Comparison of ENCODE assay signal across 14 cellular contexts in the genomic region with DNA sequence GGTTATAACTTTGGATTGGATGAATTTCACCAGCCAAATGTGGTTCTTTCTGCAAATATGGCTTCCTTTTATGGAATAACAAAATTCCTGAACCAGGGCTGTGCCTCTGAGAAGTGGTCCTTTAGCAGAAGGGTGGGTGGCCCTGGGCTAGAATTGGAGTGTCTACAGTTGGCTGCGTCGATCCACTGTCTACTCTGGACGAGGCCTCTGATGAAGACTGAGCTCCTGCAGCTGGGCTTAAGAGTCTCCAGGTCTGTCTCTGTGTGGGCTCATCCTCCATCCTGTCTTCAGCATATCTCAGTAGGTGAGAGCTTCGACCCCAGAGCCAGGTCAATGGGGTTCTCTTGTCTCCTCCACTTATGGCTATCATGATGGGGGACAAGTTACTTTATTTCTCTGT.
DNase-seq lines count a peak whose midpoint lies in the region; ATAC-seq and TF ChIP-seq lines count a peak whose summit lies in the region.
"Had no signal": no experiment of that assay in that cellular context is flagged by ENCODE, and none has a peak within 500 bp of the region (broad histone marks: within the 10 kb centered on the region; RNA-seq: fewer than 3 reads in every experiment).

No MANE protein-coding gene starts in this region.

- no peaks in the 10 kb centered on the region for H3K9me3 ChIP-seq in heart left ventricle
- no peaks in the 10 kb centered on the region for H3K9me3 ChIP-seq in sigmoid colon
- H3K9me3 ChIP-seq: HAP-1 had no signal

- H3K27me3 ChIP-seq in heart left ventricle (no peaks in the 10 kb centered on the region), sigmoid colon (no peaks in the 10 kb centered on the region)
- H3K27me3 ChIP-seq: BLaER1 treated with 17β-estradiol and CSF1 and Interleukin-3, amounts not matched to agents 10 nM and 100 nM had no signal

- no peak for TF ChIP-seq EP300 in sigmoid colon (IDR thresholded peaks at IDR 0.05)

- no peak for ATAC-seq in heart left ventricle
- ATAC-seq: CD8-positive, alpha-beta T cell; GM12878; HepG2 had no signal

- TF ChIP-seq CTCF in heart left ventricle (IDR thresholded peaks at IDR 0.05), result no peak
- TF ChIP-seq CTCF in sigmoid colon (IDR thresholded peaks at IDR 0.05), result no peak

- DNase-seq in cardiac septum (ENCODE audit: low spot score) (peak; percentile 41), heart left ventricle (no peak), islet precursor cell (peak; percentile 13), sigmoid colon (peak; percentile 17), SK-N-DZ (ENCODE audit: low spot score) (no peak), EL (no peak)
- DNase-seq: Calu3, DMS79 treated with DMSO at 0.1 percent for 48 hours, GM23248 had no signal

- 91 to 96% (median 95%) methylated on average over 4 of the region's 4 CpGs for WGBS in heart left ventricle, 4 donors
- 88 to 89% methylated on average over 4 of the region's 4 CpGs for WGBS in sigmoid colon, 2 donors

- H3K4me1 ChIP-seq in heart left ventricle, result peaks cover 0 to 14% (median 4%) of the 10 kb centered on the region in 12 donors
- H3K4me1 ChIP-seq in sigmoid colon, result peaks cover 0 to 9% (median 0%) of the 10 kb centered on the region in 4 donors
- H3K4me1 ChIP-seq: BLaER1 treated with 17β-estradiol and CSF1 and Interleukin-3, amounts not matched to agents 10 nM and 100 nM; HAP-1 had no signal

- no peak overlapping the region for H3K27ac ChIP-seq in heart left ventricle
- H3K27ac ChIP-seq in sigmoid colon, result no peak overlapping the region
- H3K27ac ChIP-seq: BLaER1 treated with 17β-estradiol and CSF1 and Interleukin-3, amounts not matched to agents 10 nM and 100 nM; GM23248 had no signal

- intact Hi-C loops in cardiac septum (cut with DNase I), result no loop called here
- intact Hi-C loops in heart left ventricle (cut with DNase I), result no loop called here
- intact Hi-C loops in sigmoid colon (cut with DNase I), result no loop called here

- H3K4me3 ChIP-seq in heart left ventricle (no peak overlapping the region), sigmoid colon (no peak overlapping the region)
- H3K4me3 ChIP-seq: BLaER1 treated with 17β-estradiol and CSF1 and Interleukin-3, amounts not matched to agents 10 nM and 100 nM; GM12878; GM23248; HAP-1 had no signal

- TF ChIP-seq POLR2A in heart left ventricle (IDR thresholded peaks at IDR 0.05), result no peak
- no peak for TF ChIP-seq POLR2A in sigmoid colon (IDR thresholded peaks at IDR 0.05)

- H3K36me3 ChIP-seq in heart left ventricle (no peaks in the 10 kb centered on the region), sigmoid colon (no peaks in the 10 kb centered on the region)
- H3K36me3 ChIP-seq: BLaER1 treated with 17β-estradiol and CSF1 and Interleukin-3, amounts not matched to agents 10 nM and 100 nM; HAP-1 had no signal

Comparison
In these comparisons a context has a peak if more than half of its experiments do, and no peak if none do; other contexts are left out.
1. DNase-seq: peak in cardiac septum (single experiment), islet precursor cell (single experiment) and sigmoid colon (single experiment); none in heart left ventricle (0 of 5), SK-N-DZ (single experiment) and EL (single experiment).